In genomic region chr11:69078508-69078907, GRCh38 we compare ENCODE assay signal across 20 cellular contexts. TPM values are rescaled to one million over a fixed set of nuclear protein-coding genes. Genes with fewer than 3 reads are reported as not detected.
A peak's percentile ranks its signal among the peaks of the same experiment; 100 is the strongest.
DNase-seq lines count a peak whose midpoint lies in the region; ATAC-seq, FAIRE-seq and TF ChIP-seq lines count a peak whose summit lies in the region.
"Had no signal": no experiment of that assay in that cellular context is flagged by ENCODE, and none has a peak within 500 bp of the region (broad histone marks: within the 10 kb centered on the region; RNA-seq: fewer than 3 reads in every experiment).

No MANE protein-coding gene starts in this region.

- no peak for FAIRE-seq in HTR-8/SVneo (lab: Jason Lieb, UNC)
- FAIRE-seq: D721Med, H54, HepG2 had no signal

- H3K36me3 Mint-ChIP-seq in activated CD4-positive, alpha-beta memory T cell treated with anti-CD3 and anti-CD28 coated beads, Interleukin-2, amount 10 ng/mL, durations not matched to agents 7 days and 5 days (ENCODE audit: low read depth) = peaks cover 19% of the 10 kb centered on the region
- peaks cover 7% of the 10 kb centered on the region for H3K36me3 Mint-ChIP-seq in activated CD4-positive, alpha-beta memory T cell treated with anti-CD3 and anti-CD28 coated beads for 36 hours
- H3K36me3 Mint-ChIP-seq in central memory CD8-positive, alpha-beta T cell (ENCODE audit: insufficient read depth) = peaks cover 6% of the 10 kb centered on the region
- H3K36me3 Mint-ChIP-seq: IgD-negative memory B cell had no signal

- H3K9ac ChIP-seq in stomach smooth muscle (ENCODE audit: low read length in 2 of 2) = no peak overlapping the region

- no peaks in the 10 kb centered on the region for H3K27me3 ChIP-seq in esophagus muscularis mucosa
- no peaks in the 10 kb centered on the region for H3K27me3 ChIP-seq in stomach smooth muscle (ENCODE audit: control insufficient read depth in 1 of 2, insufficient read depth in 2 of 2, low read length in 2 of 2)
- no peaks in the 10 kb centered on the region for H3K27me3 ChIP-seq in MG63
- H3K27me3 ChIP-seq: BLaER1 had no signal

- peak overlapping the region; percentile 49 to 70 (median 62) for H3K27ac ChIP-seq in esophagus muscularis mucosa (replicated peaks in 1 of 4)
- peak overlapping the region; percentile 46 for H3K27ac ChIP-seq in stomach smooth muscle (ENCODE audit: low read length)
- H3K27ac ChIP-seq: BLaER1 had no signal

- H3K4me3 Mint-ChIP-seq in activated CD4-positive, alpha-beta memory T cell treated with anti-CD3 and anti-CD28 coated beads, Interleukin-2, amount 10 ng/mL, durations not matched to agents 7 days and 5 days = no peak overlapping the region
- H3K4me3 Mint-ChIP-seq in activated CD4-positive, alpha-beta memory T cell treated with anti-CD3 and anti-CD28 coated beads for 36 hours = no peak overlapping the region
- H3K4me3 Mint-ChIP-seq in central memory CD8-positive, alpha-beta T cell = no peak overlapping the region
- H3K4me3 Mint-ChIP-seq: CD4-positive, CD25-positive, alpha-beta regulatory T cell; CD8-positive, alpha-beta memory T cell; GM23338 had no signal

- POLR2A ChIA-PET in activated CD4-positive, alpha-beta memory T cell treated with anti-CD3 and anti-CD28 coated beads, Interleukin-2, amount 10 ng/mL, durations not matched to agents 7 days and 5 days (lab: Charles Lee) = no interaction called here
- POLR2A ChIA-PET in activated CD4-positive, alpha-beta memory T cell treated with anti-CD3 and anti-CD28 coated beads for 36 hours (lab: Charles Lee) = no interaction called here

- intact Hi-C loops in activated CD4-positive, alpha-beta memory T cell treated with anti-CD3 and anti-CD28 coated beads for 36 hours (cut with micrococcal nuclease) = no loop called here
- intact Hi-C loops in esophagus muscularis mucosa (cut with DNase I) = no loop called here

- peak overlapping the region; percentile 10 for H3K27ac Mint-ChIP-seq in activated CD4-positive, alpha-beta memory T cell treated with anti-CD3 and anti-CD28 coated beads, Interleukin-2, amount 10 ng/mL, durations not matched to agents 7 days and 5 days
- H3K27ac Mint-ChIP-seq in activated CD4-positive, alpha-beta memory T cell treated with anti-CD3 and anti-CD28 coated beads for 36 hours = no peak overlapping the region
- H3K27ac Mint-ChIP-seq in central memory CD8-positive, alpha-beta T cell (ENCODE audit: low read depth) = peak overlapping the region; percentile 70
- H3K27ac Mint-ChIP-seq: GM23338 had no signal

- no peaks in the 10 kb centered on the region for H3K27me3 Mint-ChIP-seq in activated CD4-positive, alpha-beta memory T cell treated with anti-CD3 and anti-CD28 coated beads, Interleukin-2, amount 10 ng/mL, durations not matched to agents 7 days and 5 days
- H3K27me3 Mint-ChIP-seq in activated CD4-positive, alpha-beta memory T cell treated with anti-CD3 and anti-CD28 coated beads for 36 hours = no peaks in the 10 kb centered on the region
- no peaks in the 10 kb centered on the region for H3K27me3 Mint-ChIP-seq in central memory CD8-positive, alpha-beta T cell
- H3K27me3 Mint-ChIP-seq: CD4-positive, CD25-positive, alpha-beta regulatory T cell; CD8-positive, alpha-beta memory T cell; IgD-negative memory B cell had no signal

- ATAC-seq in central memory CD8-positive, alpha-beta T cell (replicated peaks; ENCODE audit: extremely low read depth, poor library complexity, severe bottlenecking) = no peak
- ATAC-seq: GM23338, HepG2 had no signal

- WGBS in esophagus muscularis mucosa = 83% methylated on average over 6 of the region's 15 CpGs

- peaks cover 33% of the 10 kb centered on the region for H3K4me1 Mint-ChIP-seq in activated CD4-positive, alpha-beta memory T cell treated with anti-CD3 and anti-CD28 coated beads, Interleukin-2, amount 10 ng/mL, durations not matched to agents 7 days and 5 days
- H3K4me1 Mint-ChIP-seq in activated CD4-positive, alpha-beta memory T cell treated with anti-CD3 and anti-CD28 coated beads for 36 hours (ENCODE audit: low read depth) = peaks cover 10% of the 10 kb centered on the region
- peaks cover 9% of the 10 kb centered on the region for H3K4me1 Mint-ChIP-seq in central memory CD8-positive, alpha-beta T cell

- H3K36me3 ChIP-seq in esophagus muscularis mucosa (peaks cover 32 to 86% (median 70%) of the 10 kb centered on the region in 4 donors), stomach smooth muscle (ENCODE audit: control insufficient read depth in 2 of 2, insufficient read depth in 2 of 2, low read length in 2 of 2) (peaks cover 43 to 52% of the 10 kb centered on the region in 2 donors), MG63 (peaks cover 7% of the 10 kb centered on the region; the same call in 1 of the 2 replicates)

- no peaks in the 10 kb centered on the region for H3K9me3 Mint-ChIP-seq in activated CD4-positive, alpha-beta memory T cell treated with anti-CD3 and anti-CD28 coated beads, Interleukin-2, amount 10 ng/mL, durations not matched to agents 7 days and 5 days
- no peaks in the 10 kb centered on the region for H3K9me3 Mint-ChIP-seq in activated CD4-positive, alpha-beta memory T cell treated with anti-CD3 and anti-CD28 coated beads for 36 hours
- no peaks in the 10 kb centered on the region for H3K9me3 Mint-ChIP-seq in central memory CD8-positive, alpha-beta T cell
- H3K9me3 Mint-ChIP-seq: CD4-positive, CD25-positive, alpha-beta regulatory T cell; CD8-positive, alpha-beta memory T cell; GM23338; IgD-negative memory B cell had no signal

- no peak for TF ChIP-seq POLR2A in esophagus muscularis mucosa (IDR thresholded peaks at IDR 0.05; ENCODE audit: low read depth)

- H3K4me3 ChIP-seq in esophagus muscularis mucosa = no peak overlapping the region
- H3K4me3 ChIP-seq in stomach smooth muscle (ENCODE audit: low read length in 2 of 2) = no peak overlapping the region
- no peak overlapping the region for H3K4me3 ChIP-seq in MG63
- H3K4me3 ChIP-seq: BLaER1, GM23338 had no signal

- DNase-seq in activated CD4-positive, alpha-beta memory T cell treated with anti-CD3 and anti-CD28 coated beads, Interleukin-2, amount 10 ng/mL, durations not matched to agents 7 days and 5 days = no peak
- no peak for DNase-seq in activated CD4-positive, alpha-beta memory T cell treated with anti-CD3 and anti-CD28 coated beads for 36 hours
- DNase-seq in central memory CD8-positive, alpha-beta T cell (ENCODE audit: low spot score in 2 of 2) = no peak
- DNase-seq in esophagus muscularis mucosa (ENCODE audit: extremely low spot score) (no peak), MG63 (no peak), HTR-8/SVneo (ENCODE audit: insufficient read length, low spot score) (no peak), NCI-H1417 (lab: John Stamatoyannopoulos, UW) (no peak)
- DNase-seq: 8988T; Caco-2; CD4-positive, CD25-positive, alpha-beta regulatory T cell; CD8-positive, alpha-beta memory T cell; GDM1; HCEC 1CT had no signal

- CTCF ChIA-PET in activated CD4-positive, alpha-beta memory T cell treated with anti-CD3 and anti-CD28 coated beads, Interleukin-2, amount 10 ng/mL, durations not matched to agents 7 days and 5 days (lab: Charles Lee) = no interaction called here
- CTCF ChIA-PET in activated CD4-positive, alpha-beta memory T cell treated with anti-CD3 and anti-CD28 coated beads for 36 hours (lab: Charles Lee) = no interaction called here

- TF ChIP-seq EP300 in esophagus muscularis mucosa (IDR thresholded peaks at IDR 0.05) = no peak

- H3K9me3 ChIP-seq in esophagus muscularis mucosa (no peaks in the 10 kb centered on the region), stomach smooth muscle (ENCODE audit: control insufficient read depth in 2 of 2, low read length in 2 of 2) (no peaks in the 10 kb centered on the region), MG63 (no peaks in the 10 kb centered on the region)
- H3K9me3 ChIP-seq: BLaER1, Caco-2 had no signal

- peaks cover 12 to 40% (median 35%) of the 10 kb centered on the region in 4 donors for H3K4me1 ChIP-seq in esophagus muscularis mucosa
- H3K4me1 ChIP-seq in stomach smooth muscle (ENCODE audit: control insufficient read depth, insufficient read depth, low read length) = peaks cover 26% of the 10 kb centered on the region
- H3K4me1 ChIP-seq: Caco-2 had no signal

- no peak for TF ChIP-seq CTCF in esophagus muscularis mucosa (IDR thresholded peaks at IDR 0.05)

RNA-seq across cellular contexts. Expression of gene TPCN2, which starts 29.8 kb away (rescaled TPM):
- 10 to 100 TPM; 25.8 to 26.0 TPM for total RNA-seq in activated CD4-positive, alpha-beta memory T cell treated with anti-CD3 and anti-CD28 coated beads, Interleukin-2, amount 10 ng/mL, durations not matched to agents 7 days and 5 days
- 10 to 100 TPM; 12.0 to 12.8 TPM for total RNA-seq in activated CD4-positive, alpha-beta memory T cell treated with anti-CD3 and anti-CD28 coated beads for 36 hours
- 10 to 100 TPM; 18.7 to 34.5 (median 24.7) TPM for total RNA-seq in esophagus muscularis mucosa
- total RNA-seq in MG63 (2014; rRNA removed; shearing (Covaris generic); ENCODE audit: low replicate concordance) = 2.4 and 5.4 TPM in 2 replicates
